In genomic region chr1:178371236-178371635, GRCh38 we compare ENCODE assay signal across 10 cellular contexts.
A peak's percentile ranks its signal among the peaks of the same experiment; 100 is the strongest.
DNase-seq lines count a peak whose midpoint lies in the region; ATAC-seq, FAIRE-seq and TF ChIP-seq lines count a peak whose summit lies in the region.
"Had no signal": no experiment of that assay in that cellular context is flagged by ENCODE, and none has a peak within 500 bp of the region (broad histone marks: within the 10 kb centered on the region; RNA-seq: fewer than 3 reads in every experiment).

No MANE protein-coding gene starts in this region.

- DNase-seq in choroid plexus epithelial cell (ENCODE audit: low read depth) (peak; percentile 54), kidney (no peak), mesothelial cell of epicardium (ENCODE audit: low spot score in 2 of 2, unreplicated experiment in 2 of 2) (no peak), UCSD-AML1 (lab: John Stamatoyannopoulos, UW; ENCODE audit: unreplicated experiment) (no peak)
- DNase-seq: NCI-H446 treated with DMSO at 0.1 percent for 48 hours had no signal

- FAIRE-seq in kidney (lab: Jason Lieb, UNC): no peak
- FAIRE-seq: urothelium cell line had no signal

- no peaks in the 10 kb centered on the region for H3K9me3 ChIP-seq in HUES6 (ENCODE audit: control insufficient read depth, insufficient read depth, low read depth, low read length)
- H3K9me3 ChIP-seq in kidney (ENCODE audit: control insufficient read depth in 1 of 2, low read length in 2 of 2): no peaks in the 10 kb centered on the region
- no peaks in the 10 kb centered on the region for H3K9me3 ChIP-seq in stomach smooth muscle (ENCODE audit: control insufficient read depth in 2 of 2, low read length in 2 of 2)

- H3K27me3 ChIP-seq in HUES6 (ENCODE audit: control insufficient read depth, insufficient read depth, low read length): no peaks in the 10 kb centered on the region
- H3K27me3 ChIP-seq in stomach smooth muscle (ENCODE audit: control insufficient read depth in 1 of 2, insufficient read depth in 2 of 2, low read length in 2 of 2): no peaks in the 10 kb centered on the region

- H3K4me1 ChIP-seq in HUES6 (ENCODE audit: control insufficient read depth, insufficient read depth, low read length) (peaks cover 37% of the 10 kb centered on the region), kidney (ENCODE audit: control insufficient read depth in 1 of 2, insufficient read depth in 1 of 2, low read depth in 1 of 2, low read length in 2 of 2) (no peaks in the 10 kb centered on the region), stomach smooth muscle (ENCODE audit: control insufficient read depth, insufficient read depth, low read length) (no peaks in the 10 kb centered on the region)

- peaks cover 12% of the 10 kb centered on the region for H3K4me1 Mint-ChIP-seq in mesothelial cell of epicardium

- TF ChIP-seq CTCF in choroid plexus epithelial cell (conservative IDR thresholded peaks at IDR 0.05; ENCODE audit: low read depth, low read length) (no peak), kidney (IDR thresholded peaks at IDR 0.05; ENCODE audit: borderline replicate concordance, extremely low read depth, insufficient read depth) (no peak), mesothelial cell of epicardium (IDR thresholded peaks at IDR 0.05; ENCODE audit: unreplicated experiment) (no peak)

- no peaks in the 10 kb centered on the region for H3K36me3 Mint-ChIP-seq in mesothelial cell of epicardium
- H3K36me3 Mint-ChIP-seq: activated naive CD4-positive, alpha-beta T cell treated with anti-CD3 and anti-CD28 coated beads, Interleukin-2, amount 50 U/mL, for 72 hours had no signal

- H3K27me3 Mint-ChIP-seq in mesothelial cell of epicardium (ENCODE audit: low read depth): no peaks in the 10 kb centered on the region

- ATAC-seq in GM21526 (IDR thresholded peaks at IDR 0.05; ENCODE audit: low FRiP score, unreplicated experiment): no peak
- ATAC-seq: activated naive CD4-positive, alpha-beta T cell treated with anti-CD3 and anti-CD28 coated beads, Interleukin-2, amount 50 U/mL, for 72 hours had no signal

- H3K9me3 Mint-ChIP-seq in mesothelial cell of epicardium: no peaks in the 10 kb centered on the region
- H3K9me3 Mint-ChIP-seq: activated naive CD4-positive, alpha-beta T cell treated with anti-CD3 and anti-CD28 coated beads, Interleukin-2, amount 50 U/mL, for 72 hours had no signal

- H3K9ac ChIP-seq in HUES6 (ENCODE audit: low read length): no peak overlapping the region
- H3K9ac ChIP-seq in kidney (ENCODE audit: low read length in 2 of 2): no peak overlapping the region
- H3K9ac ChIP-seq in stomach smooth muscle (ENCODE audit: low read length in 2 of 2): peak overlapping the region in 1 of 2 donors; percentile 4

- no peak overlapping the region for H3K27ac ChIP-seq in HUES6 (ENCODE audit: low read depth, low read length)
- no peak overlapping the region for H3K27ac ChIP-seq in kidney (ENCODE audit: low read depth in 2 of 2, low read length in 2 of 2)
- H3K27ac ChIP-seq in stomach smooth muscle (ENCODE audit: low read length): no peak overlapping the region

- H3K4me3 ChIP-seq in HUES6 (ENCODE audit: low read depth, low read length) (peak overlapping the region; percentile 2; the same call in 1 of the 2 replicates), choroid plexus epithelial cell (ENCODE audit: low read depth, low read length) (peak overlapping the region; percentile 53), kidney (ENCODE audit: low read length in 2 of 2) (peak overlapping the region; percentile 48 to 49), stomach smooth muscle (ENCODE audit: low read length in 2 of 2) (peak overlapping the region; percentile 44 to 47)

- H3K4me3 Mint-ChIP-seq in mesothelial cell of epicardium: no peak overlapping the region

- no peak overlapping the region for H3K27ac Mint-ChIP-seq in mesothelial cell of epicardium
- H3K27ac Mint-ChIP-seq: activated naive CD4-positive, alpha-beta T cell treated with anti-CD3 and anti-CD28 coated beads, Interleukin-2, amount 50 U/mL, for 72 hours had no signal

- intact Hi-C loops in kidney (cut with DNase I): no loop called here

- H3K36me3 ChIP-seq in HUES6 (ENCODE audit: control insufficient read depth, insufficient read depth, low read length) (no peaks in the 10 kb centered on the region), kidney (ENCODE audit: control insufficient read depth in 1 of 2, insufficient read depth in 2 of 2, low read length in 2 of 2) (no peaks in the 10 kb centered on the region), stomach smooth muscle (ENCODE audit: control insufficient read depth in 2 of 2, insufficient read depth in 2 of 2, low read length in 2 of 2) (no peaks in the 10 kb centered on the region)

Comparison
In these comparisons a context has a peak if more than half of its experiments do, and no peak if none do; other contexts are left out.
1. H3K4me3 ChIP-seq: peak in every context shown above with its lines; median percentile 53 in choroid plexus epithelial cell; 48 in kidney; 46 in stomach smooth muscle; 2 in HUES6.